In the genomic region with DNA sequence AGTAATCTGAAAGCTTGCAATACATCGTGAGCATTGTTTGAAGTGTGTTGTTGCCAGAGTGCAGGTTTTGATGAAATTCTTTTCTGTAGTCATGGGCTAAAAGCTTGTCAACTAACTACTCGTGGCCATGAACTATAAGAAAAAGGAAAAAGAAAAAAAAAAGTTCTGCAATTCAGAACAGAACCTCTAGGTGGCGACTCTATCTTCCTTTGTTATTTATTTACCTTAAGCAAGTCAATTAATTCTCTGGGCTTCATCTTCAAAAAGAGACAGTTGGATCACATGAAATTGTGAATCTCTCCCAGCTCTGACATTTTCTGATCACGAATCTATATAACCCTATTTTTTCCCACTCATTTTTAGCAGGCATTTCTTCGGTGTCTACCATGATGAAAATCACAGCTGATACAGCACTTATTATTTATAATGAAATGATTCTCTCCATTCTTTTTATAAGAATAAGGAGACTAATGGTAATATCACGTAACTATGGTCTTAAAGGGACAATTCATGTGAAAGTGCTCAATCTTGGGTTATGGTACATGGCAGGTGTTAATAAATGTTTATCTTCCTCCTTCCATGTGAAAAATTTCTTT, we compare ENCODE assay signal across 1 cellular context.
TF ChIP-seq lines count a peak whose summit lies in the region.

No MANE protein-coding gene starts in this region.

TF ChIP-seq in K562, 482 proteins besides CTCF, POLR2A, EP300 and RAD21:
- TF ChIP-seq ETV1 (tag; conservative IDR thresholded peaks at IDR 0.05; ENCODE audit: low read depth) (no peak), ZNF384 (IDR thresholded peaks at IDR 0.05; ENCODE audit: low read depth, low read length) (peak; percentile 75), SRF (CRISPR knock-in tag; IDR thresholded peaks at IDR 0.05) (no peak)
- TF ChIP-seq, protein P1, sequence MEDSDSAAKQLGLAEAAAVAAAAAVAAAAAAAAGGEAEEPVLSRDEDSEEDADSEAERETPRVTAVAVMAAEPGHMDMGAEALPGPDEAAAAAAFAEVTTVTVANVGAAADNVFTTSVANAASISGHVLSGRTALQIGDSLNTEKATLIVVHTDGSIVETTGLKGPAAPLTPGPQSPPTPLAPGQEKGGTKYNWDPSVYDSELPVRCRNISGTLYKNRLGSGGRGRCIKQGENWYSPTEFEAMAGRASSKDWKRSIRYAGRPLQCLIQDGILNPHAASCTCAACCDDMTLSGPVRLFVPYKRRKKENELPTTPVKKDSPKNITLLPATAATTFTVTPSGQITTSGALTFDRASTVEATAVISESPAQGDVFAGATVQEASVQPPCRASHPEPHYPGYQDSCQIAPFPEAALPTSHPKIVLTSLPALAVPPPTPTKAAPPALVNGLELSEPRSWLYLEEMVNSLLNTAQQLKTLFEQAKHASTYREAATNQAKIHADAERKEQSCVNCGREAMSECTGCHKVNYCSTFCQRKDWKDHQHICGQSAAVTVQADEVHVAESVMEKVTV (CRISPR knock-in tag; IDR thresholded peaks at IDR 0.05): peak; percentile 38; the same call in 1 of the 2 replicates
